Comparison of ENCODE assay signal across 2 cellular contexts in genomic region chr20:34016736-34017135, GRCh38.
TF ChIP-seq lines count a peak whose summit lies in the region.

No MANE protein-coding gene starts in this region.

TF ChIP-seq in IMR-90, 13 proteins besides CTCF, POLR2A, EP300 and RAD21:
- TF ChIP-seq MAZ (IDR thresholded peaks at IDR 0.05; ENCODE audit: borderline replicate concordance, low read depth, low read length) (no peak), BHLHE40 (IDR thresholded peaks at IDR 0.05; ENCODE audit: low read depth, low read length) (no peak), SMC3 (IDR thresholded peaks at IDR 0.05; ENCODE audit: low read depth, low read length) (no peak), MXI1 (IDR thresholded peaks at IDR 0.05; ENCODE audit: borderline replicate concordance, low read depth, low read length) (no peak), CHD1 (IDR thresholded peaks at IDR 0.05; ENCODE audit: low read depth, low read length) (no peak), RFX5 (IDR thresholded peaks at IDR 0.05; ENCODE audit: low read depth, low read length) (no peak), CEBPB (IDR thresholded peaks at IDR 0.05; ENCODE audit: low read depth, low read length) (no peak), RCOR1 (IDR thresholded peaks at IDR 0.05; ENCODE audit: insufficient replicate concordance, low read length) (no peak), MAFK (IDR thresholded peaks at IDR 0.05; ENCODE audit: low read depth, low read length) (no peak), USF2 (IDR thresholded peaks at IDR 0.05; ENCODE audit: low read depth, low read length) (no peak), ELK1 (IDR thresholded peaks at IDR 0.05; ENCODE audit: borderline replicate concordance, low read depth, low read length) (no peak), FOS (IDR thresholded peaks at IDR 0.05; ENCODE audit: low read depth, low read length) (no peak), NFE2L2 (IDR thresholded peaks at IDR 0.05; ENCODE audit: low read depth, low read length) (no peak)

TF ChIP-seq in liver, 16 proteins besides CTCF, POLR2A, EP300 and RAD21 (continued from another document):
- no peak for TF ChIP-seq MAX (IDR thresholded peaks at IDR 0.05)
- TF ChIP-seq ZBTB33 (IDR thresholded peaks at IDR 0.05), result peak; percentile 40
- no peak for TF ChIP-seq EGR1 (IDR thresholded peaks at IDR 0.05; ENCODE audit: low read depth in 2 of 2)
- TF ChIP-seq GABPA (IDR thresholded peaks at IDR 0.05 in 1 of 2, conservative IDR thresholded peaks at IDR 0.05 in 1 of 2), result no peak
- TF ChIP-seq HNF4A (conservative IDR thresholded peaks at IDR 0.05), result peak; percentile 13 to 38
- peak; percentile 18 for TF ChIP-seq SP1 (IDR thresholded peaks at IDR 0.05)
- peak; percentile 29 for TF ChIP-seq NR2F2 (IDR thresholded peaks at IDR 0.05)
- TF ChIP-seq RXRA (IDR thresholded peaks at IDR 0.05), result peak; percentile 38 to 40
- TF ChIP-seq REST (IDR thresholded peaks at IDR 0.05), result no peak
- TF ChIP-seq FOXA1 (IDR thresholded peaks at IDR 0.05), result no peak
- TF ChIP-seq YY1 (IDR thresholded peaks at IDR 0.05), result no peak
- TF ChIP-seq ATF3 (IDR thresholded peaks at IDR 0.05), result no peak
- TF ChIP-seq FOXA2 (IDR thresholded peaks at IDR 0.05), result no peak
- no peak for TF ChIP-seq HNF4G (IDR thresholded peaks at IDR 0.05)
TF ChIP-seq in liver: peak in this region for 5.
